1 cellular context compared by ENCODE assay signal in the genomic region with DNA sequence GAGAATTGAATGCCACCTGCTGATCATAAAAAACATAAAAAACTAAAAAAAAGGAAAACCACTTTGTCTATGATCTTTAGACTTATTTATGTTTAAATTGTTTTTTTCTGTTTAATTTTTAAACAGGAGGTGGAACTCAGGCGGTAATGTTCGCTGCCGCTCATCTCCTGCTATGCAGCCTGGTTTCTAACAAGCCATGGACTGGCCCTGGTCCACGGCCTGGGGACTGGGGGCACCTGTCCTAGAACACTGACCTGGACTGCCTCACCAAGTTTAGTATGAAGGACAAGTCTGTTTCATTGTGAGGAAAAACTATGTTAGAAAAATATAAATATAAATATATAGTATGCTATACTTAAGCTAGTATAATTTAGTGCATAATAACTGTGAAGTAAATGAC.
A peak's percentile ranks its signal among the peaks of the same experiment; 100 is the strongest.
TF ChIP-seq lines count a peak whose summit lies in the region.

No MANE protein-coding gene starts in this region.

TF ChIP-seq in HepG2, 621 proteins besides CTCF, POLR2A, EP300 and RAD21:
- TF ChIP-seq NFYC (CRISPR knock-in tag; IDR thresholded peaks at IDR 0.05) (no peak), TEAD3 (CRISPR knock-in tag; optimal IDR thresholded peaks at IDR 0.05; ENCODE audit: borderline replicate concordance) (peak; percentile 39), THAP11 (CRISPR knock-in tag; IDR thresholded peaks at IDR 0.05) (no peak), ZFX (CRISPR knock-in tag; IDR thresholded peaks at IDR 0.05; ENCODE audit: low read depth) (no peak)
- TF ChIP-seq, protein P1, sequence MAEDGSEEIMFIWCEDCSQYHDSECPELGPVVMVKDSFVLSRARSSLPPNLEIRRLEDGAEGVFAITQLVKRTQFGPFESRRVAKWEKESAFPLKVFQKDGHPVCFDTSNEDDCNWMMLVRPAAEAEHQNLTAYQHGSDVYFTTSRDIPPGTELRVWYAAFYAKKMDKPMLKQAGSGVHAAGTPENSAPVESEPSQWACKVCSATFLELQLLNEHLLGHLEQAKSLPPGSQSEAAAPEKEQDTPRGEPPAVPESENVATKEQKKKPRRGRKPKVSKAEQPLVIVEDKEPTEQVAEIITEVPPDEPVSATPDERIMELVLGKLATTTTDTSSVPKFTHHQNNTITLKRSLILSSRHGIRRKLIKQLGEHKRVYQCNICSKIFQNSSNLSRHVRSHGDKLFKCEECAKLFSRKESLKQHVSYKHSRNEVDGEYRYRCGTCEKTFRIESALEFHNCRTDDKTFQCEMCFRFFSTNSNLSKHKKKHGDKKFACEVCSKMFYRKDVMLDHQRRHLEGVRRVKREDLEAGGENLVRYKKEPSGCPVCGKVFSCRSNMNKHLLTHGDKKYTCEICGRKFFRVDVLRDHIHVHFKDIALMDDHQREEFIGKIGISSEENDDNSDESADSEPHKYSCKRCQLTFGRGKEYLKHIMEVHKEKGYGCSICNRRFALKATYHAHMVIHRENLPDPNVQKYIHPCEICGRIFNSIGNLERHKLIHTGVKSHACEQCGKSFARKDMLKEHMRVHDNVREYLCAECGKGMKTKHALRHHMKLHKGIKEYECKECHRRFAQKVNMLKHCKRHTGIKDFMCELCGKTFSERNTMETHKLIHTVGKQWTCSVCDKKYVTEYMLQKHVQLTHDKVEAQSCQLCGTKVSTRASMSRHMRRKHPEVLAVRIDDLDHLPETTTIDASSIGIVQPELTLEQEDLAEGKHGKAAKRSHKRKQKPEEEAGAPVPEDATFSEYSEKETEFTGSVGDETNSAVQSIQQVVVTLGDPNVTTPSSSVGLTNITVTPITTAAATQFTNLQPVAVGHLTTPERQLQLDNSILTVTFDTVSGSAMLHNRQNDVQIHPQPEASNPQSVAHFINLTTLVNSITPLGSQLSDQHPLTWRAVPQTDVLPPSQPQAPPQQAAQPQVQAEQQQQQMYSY (CRISPR knock-in tag; IDR thresholded peaks at IDR 0.05): peak; percentile 92
- TF ChIP-seq, protein P2, sequence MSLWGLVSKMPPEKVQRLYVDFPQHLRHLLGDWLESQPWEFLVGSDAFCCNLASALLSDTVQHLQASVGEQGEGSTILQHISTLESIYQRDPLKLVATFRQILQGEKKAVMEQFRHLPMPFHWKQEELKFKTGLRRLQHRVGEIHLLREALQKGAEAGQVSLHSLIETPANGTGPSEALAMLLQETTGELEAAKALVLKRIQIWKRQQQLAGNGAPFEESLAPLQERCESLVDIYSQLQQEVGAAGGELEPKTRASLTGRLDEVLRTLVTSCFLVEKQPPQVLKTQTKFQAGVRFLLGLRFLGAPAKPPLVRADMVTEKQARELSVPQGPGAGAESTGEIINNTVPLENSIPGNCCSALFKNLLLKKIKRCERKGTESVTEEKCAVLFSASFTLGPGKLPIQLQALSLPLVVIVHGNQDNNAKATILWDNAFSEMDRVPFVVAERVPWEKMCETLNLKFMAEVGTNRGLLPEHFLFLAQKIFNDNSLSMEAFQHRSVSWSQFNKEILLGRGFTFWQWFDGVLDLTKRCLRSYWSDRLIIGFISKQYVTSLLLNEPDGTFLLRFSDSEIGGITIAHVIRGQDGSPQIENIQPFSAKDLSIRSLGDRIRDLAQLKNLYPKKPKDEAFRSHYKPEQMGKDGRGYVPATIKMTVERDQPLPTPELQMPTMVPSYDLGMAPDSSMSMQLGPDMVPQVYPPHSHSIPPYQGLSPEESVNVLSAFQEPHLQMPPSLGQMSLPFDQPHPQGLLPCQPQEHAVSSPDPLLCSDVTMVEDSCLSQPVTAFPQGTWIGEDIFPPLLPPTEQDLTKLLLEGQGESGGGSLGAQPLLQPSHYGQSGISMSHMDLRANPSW (CRISPR knock-in tag; IDR thresholded peaks at IDR 0.05; ENCODE audit: borderline replicate concordance): no peak
